In the genomic region with DNA sequence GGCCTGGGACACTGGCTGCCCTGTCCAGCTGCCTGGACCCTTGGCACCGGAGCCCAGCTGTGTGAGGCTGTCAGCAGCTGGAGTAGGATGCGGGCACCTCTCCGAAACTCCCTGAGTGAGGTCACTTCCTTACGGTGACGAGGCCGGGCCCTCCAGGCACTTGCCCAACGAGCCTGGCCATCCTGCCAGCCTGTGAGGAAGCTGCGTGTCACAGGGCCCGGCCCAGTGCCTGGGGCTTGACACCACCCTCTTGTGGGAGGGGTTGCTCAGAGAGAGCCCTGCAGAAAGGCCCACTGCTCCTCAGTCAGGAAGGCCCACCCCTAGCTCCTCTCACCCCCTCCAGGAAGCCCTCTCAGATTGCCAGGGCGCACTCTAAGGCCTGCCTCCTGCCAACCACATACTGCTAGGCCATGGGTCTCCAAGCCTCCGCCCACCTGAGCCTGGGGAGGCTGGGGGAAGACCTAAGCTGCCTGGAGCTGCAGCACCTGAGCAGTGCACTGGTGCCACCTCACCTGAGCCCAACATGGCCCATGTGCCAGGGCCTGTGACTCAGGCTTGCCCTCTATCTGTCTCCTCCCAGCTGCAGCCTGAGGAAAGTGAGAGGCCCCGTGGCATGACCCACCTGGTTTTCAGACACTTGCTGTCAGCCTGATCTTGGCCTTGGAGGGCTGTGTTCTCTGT, we compare ENCODE assay signal across 8 cellular contexts. TPM values are rescaled to one million over a fixed set of nuclear protein-coding genes. Genes with fewer than 3 reads are reported as not detected.
A peak's percentile ranks its signal among the peaks of the same experiment; 100 is the strongest.
DNase-seq lines count a peak whose midpoint lies in the region; ATAC-seq and TF ChIP-seq lines count a peak whose summit lies in the region.

No MANE protein-coding gene starts in this region.

- TF ChIP-seq EP300 in gastroesophageal sphincter (IDR thresholded peaks at IDR 0.05) = no peak

- no peak overlapping the region for H3K4me3 Mint-ChIP-seq in activated T-cell treated with anti-CD3 and anti-CD28 coated beads, Interleukin-2, amount 50 U/mL, for 4 hours

- peaks cover 15% of the 10 kb centered on the region for H3K4me1 Mint-ChIP-seq in activated T-cell treated with anti-CD3 and anti-CD28 coated beads, Interleukin-2, amount 50 U/mL, for 4 hours (ENCODE audit: low read depth)

- DNase-seq in EL (peak; percentile 95), M059J (ENCODE audit: low read depth) (peak; percentile 97), LoVo (ENCODE audit: low spot score) (no peak)
- DNase-seq in activated T-cell treated with anti-CD3 and anti-CD28 coated beads, Interleukin-2, amount 50 U/mL, for 4 hours = no peak

- peaks cover 0 to 22% (median 12%) of the 10 kb centered on the region in 3 donors for H3K4me1 ChIP-seq in gastroesophageal sphincter

- no peaks in the 10 kb centered on the region for H3K36me3 ChIP-seq in gastroesophageal sphincter

- peaks cover 22% of the 10 kb centered on the region for H3K27me3 ChIP-seq in gastroesophageal sphincter

- H3K27ac ChIP-seq in gastroesophageal sphincter = peak overlapping the region in 1 of 4 donors; percentile 29
- H3K27ac ChIP-seq in skin epidermis = peak overlapping the region in 18 of 21 experiments; percentile 4 to 78 (median 60)

- 33% methylated on average over 8 of the region's 12 CpGs; no CpG with 5 or more reads in 1 of the 2 donors for WGBS in gastroesophageal sphincter (ENCODE audit: low coverage in 1 of 2), 2 donors

- peaks cover 0 to 13% (median 0%) of the 10 kb centered on the region in 3 donors for H3K9me3 ChIP-seq in gastroesophageal sphincter

- H3K4me3 ChIP-seq in gastroesophageal sphincter = no peak overlapping the region
- H3K4me3 ChIP-seq in skin epidermis = no peak overlapping the region

- peaks cover 12% of the 10 kb centered on the region for H3K9me3 Mint-ChIP-seq in activated T-cell treated with anti-CD3 and anti-CD28 coated beads, Interleukin-2, amount 50 U/mL, for 4 hours

- peaks cover 2% of the 10 kb centered on the region for H3K36me3 Mint-ChIP-seq in activated T-cell treated with anti-CD3 and anti-CD28 coated beads, Interleukin-2, amount 50 U/mL, for 4 hours (ENCODE audit: insufficient read depth)

- no peak for TF ChIP-seq POLR2A in gastroesophageal sphincter (IDR thresholded peaks at IDR 0.05)
- TF ChIP-seq POLR2A in GM18505 (IDR thresholded peaks at IDR 0.05; ENCODE audit: borderline replicate concordance, extremely low read depth, insufficient read depth, insufficient read length) = no peak

- H3K27me3 Mint-ChIP-seq in activated T-cell treated with anti-CD3 and anti-CD28 coated beads, Interleukin-2, amount 50 U/mL, for 4 hours (ENCODE audit: low read depth) = peaks cover 5% of the 10 kb centered on the region

- ATAC-seq in activated T-cell treated with anti-CD3 and anti-CD28 coated beads, Interleukin-2, amount 50 U/mL, for 4 hours = peak; percentile 36 to 37
- peak; percentile 55 for ATAC-seq in gastroesophageal sphincter
- no peak for ATAC-seq in GM18505 (IDR thresholded peaks at IDR 0.05; ENCODE audit: unreplicated experiment)
- ATAC-seq in GM19351 (IDR thresholded peaks at IDR 0.05; ENCODE audit: unreplicated experiment) = no peak

- no peak for TF ChIP-seq CTCF in gastroesophageal sphincter (IDR thresholded peaks at IDR 0.05)

RNA-seq across cellular contexts. Expression of a gene that starts 4.3 kb away (rescaled TPM):
- total RNA-seq in M059J (2014; rRNA removed; shearing (Covaris generic)) = 9.1 and 18.9 TPM in 2 replicates
- total RNA-seq in activated T-cell treated with anti-CD3 and anti-CD28 coated beads, Interleukin-2, amount 50 U/mL, for 4 hours = 10 to 100 TPM in 1 of 3 donors, 1 to 10 TPM in 2; 6.9 to 11.0 (median 8.6) TPM
- 1 to 10 TPM in 2 of 4 donors, under 1 TPM in 1, not detected in 1; 0.82 to 5.0 (median 1.9) TPM for total RNA-seq in gastroesophageal sphincter

RNA-seq across cellular contexts. Expression of a gene that starts 47.9 kb away (rescaled TPM):
- 4.4 and 6.2 TPM in 2 replicates for total RNA-seq in M059J (2014; rRNA removed; shearing (Covaris generic))
- total RNA-seq in activated T-cell treated with anti-CD3 and anti-CD28 coated beads, Interleukin-2, amount 50 U/mL, for 4 hours = 1 to 10 TPM in 1 of 3 donors, under 1 TPM in 2; 0.71 to 1.0 (median 0.76) TPM
- 100 to 1,000 TPM in 2 of 4 donors, 10 to 100 TPM in 2; 87.0 to 201 (median 121) TPM for total RNA-seq in gastroesophageal sphincter

RNA-seq across cellular contexts. Expression of a gene that starts 58.6 kb away (rescaled TPM):
- 91.7 and 120 TPM in 2 replicates for total RNA-seq in M059J (2014; rRNA removed; shearing (Covaris generic))
- total RNA-seq in activated T-cell treated with anti-CD3 and anti-CD28 coated beads, Interleukin-2, amount 50 U/mL, for 4 hours = 100 to 1,000 TPM; 194 to 201 (median 199) TPM
- total RNA-seq in gastroesophageal sphincter = 100 to 1,000 TPM; 107 to 175 (median 137) TPM

Comparison
In these comparisons a context has a peak if more than half of its experiments do, and no peak if none do; other contexts are left out.
1. DNase-seq: peak in EL (single experiment) and M059J (single experiment); none in activated T-cell treated with anti-CD3 and anti-CD28 coated beads, Interleukin-2, amount 50 U/mL, for 4 hours (single experiment) and LoVo (single experiment).
2. ATAC-seq: peak in activated T-cell treated with anti-CD3 and anti-CD28 coated beads, Interleukin-2, amount 50 U/mL, for 4 hours (2 of 2) and gastroesophageal sphincter (single experiment); none in GM18505 (single experiment) and GM19351 (single experiment).
3. RNA of a gene that starts 47.9 kb away (total RNA-seq): 87.0 to 201 TPM in gastroesophageal sphincter; 4.4 to 6.2 TPM in M059J and 0.71 to 1.0 TPM in activated T-cell treated with anti-CD3 and anti-CD28 coated beads, Interleukin-2, amount 50 U/mL, for 4 hours; every median in the first group is over 10 times any median in the second.